Comparison of ENCODE assay signal across 16 cellular contexts in genomic region chr1:3536796-3537195, GRCh38.
DNase-seq lines count a peak whose midpoint lies in the region; TF ChIP-seq lines count a peak whose summit lies in the region.
"Had no signal": no experiment of that assay in that cellular context is flagged by ENCODE, and none has a peak within 500 bp of the region (broad histone marks: within the 10 kb centered on the region; RNA-seq: fewer than 3 reads in every experiment).

No MANE protein-coding gene starts in this region.

- peaks cover 4% of the 10 kb centered on the region for H3K79me1 ChIP-seq in trophoblast cell (ENCODE audit: low read length)

- no peaks in the 10 kb centered on the region for H3K79me2 ChIP-seq in trophoblast cell (ENCODE audit: control insufficient read depth, insufficient read depth, low read length, poor library complexity)

- H2BK5ac ChIP-seq in trophoblast cell (ENCODE audit: low read depth, low read length, poor library complexity), result no peak overlapping the region

- H4K8ac ChIP-seq in trophoblast cell (ENCODE audit: low read depth, low read length), result peak overlapping the region; percentile 21

- peaks cover 97% of the 10 kb centered on the region for H3K4me1 ChIP-seq in BLaER1
- H3K4me1 ChIP-seq in ascending aorta, result peaks cover 24 to 36% of the 10 kb centered on the region in 2 donors
- peaks cover 13% of the 10 kb centered on the region in 2 experiments for H3K4me1 ChIP-seq in trophoblast cell (ENCODE audit: control insufficient read depth in 1 of 2, insufficient read depth in 2 of 2, low read length in 2 of 2)

- peak overlapping the region; percentile 48 for H2BK12ac ChIP-seq in trophoblast cell (ENCODE audit: low read length)

- no CpG with 5 or more reads among the region's 10 CpGs for WGBS in trophoblast cell (ENCODE audit: extremely low coverage, insufficient coverage, insufficient read length)

- intact Hi-C loops in ascending aorta (cut with DNase I), result no loop called here

- H3K27me3 ChIP-seq in BJ (ENCODE audit: control insufficient read depth, insufficient read depth, low read length) (no peaks in the 10 kb centered on the region), BLaER1 (no peaks in the 10 kb centered on the region), ascending aorta (no peaks in the 10 kb centered on the region), trophoblast cell (ENCODE audit: insufficient read depth, low read length) (no peaks in the 10 kb centered on the region)

- no peaks in the 10 kb centered on the region for H3K9me3 ChIP-seq in BLaER1
- H3K9me3 ChIP-seq in ascending aorta, result no peaks in the 10 kb centered on the region
- H3K9me3 ChIP-seq in trophoblast cell (ENCODE audit: insufficient read depth, low read depth, low read length), result peaks cover 3% of the 10 kb centered on the region
- H3K9me3 ChIP-seq: Caco-2 had no signal

- TF ChIP-seq CTCF in BJ (IDR thresholded peaks at IDR 0.05; ENCODE audit: insufficient read depth, low read depth, low read length) (0 out of 2 replicates have a peak, but pooled peaks have one; percentile 12), ascending aorta (IDR thresholded peaks at IDR 0.05) (no peak)

- POLR2A ChIA-PET in BJ (lab: Charles Lee), result no interaction called here

- peak overlapping the region; percentile 57 for H3K18ac ChIP-seq in trophoblast cell (ENCODE audit: low read length)

- peak overlapping the region; percentile 21 for H3K4ac ChIP-seq in trophoblast cell (ENCODE audit: low read depth, low read length)

- H3K4me3 ChIP-seq in BJ (ENCODE audit: low read depth, low read length), result no peak overlapping the region
- no peak overlapping the region for H3K4me3 ChIP-seq in BLaER1
- no peak overlapping the region for H3K4me3 ChIP-seq in ascending aorta
- peak overlapping the region; percentile 16 for H3K4me3 ChIP-seq in trophoblast cell (ENCODE audit: low read depth, low read length)

- peak overlapping the region; percentile 82 for H3K4me2 ChIP-seq in BLaER1
- H3K4me2 ChIP-seq in trophoblast cell (ENCODE audit: low read length), result no peak overlapping the region

- H2AFZ ChIP-seq in trophoblast cell (ENCODE audit: insufficient read depth, low read length, poor library complexity), result no peak overlapping the region

- DNase-seq in BJ (ENCODE audit: low read depth), result no peak
- no peak for DNase-seq in ascending aorta (ENCODE audit: low spot score in 2 of 2)
- no peak for DNase-seq in trophoblast cell
- DNase-seq in hypothalamus (lab: John Stamatoyannopoulos, UW), result no peak
- DNase-seq in NCI-H2227 (lab: John Stamatoyannopoulos, UW; ENCODE audit: unreplicated experiment), result no peak
- DNase-seq in AG20443 (ENCODE audit: low spot score), result no peak
- DNase-seq: Caco-2; CD4-positive, CD25-positive, alpha-beta regulatory T cell; CD8-positive, alpha-beta T cell; DMS153; DND-41; GOT3; H7; HCEC 1CT had no signal

- CTCF ChIA-PET in BJ (lab: Yijun Ruan, JAX), result interaction anchor here (0.9 to 1.2 kb wide), 2 partner anchors 82 to 84 kb away, joined by 3 read pairs; no protein-coding TSS in a partner anchor

- H4K91ac ChIP-seq in trophoblast cell (ENCODE audit: low read depth, low read length), result peak overlapping the region; percentile 91

- H3K27ac ChIP-seq in BLaER1 (peak overlapping the region; percentile 16; the same call in 1 of the 2 replicates), ascending aorta (peak overlapping the region; percentile 50 to 59), trophoblast cell (ENCODE audit: low read depth, low read length) (no peak overlapping the region)
- H3K27ac ChIP-seq: C4-2B had no signal

- H3K9ac ChIP-seq in BLaER1, result 0 out of 2 replicates have a peak overlapping the region, but pooled peaks have one; percentile 39
- no peak overlapping the region for H3K9ac ChIP-seq in trophoblast cell (ENCODE audit: low read length)

- peak overlapping the region; percentile 37 for H2AK5ac ChIP-seq in trophoblast cell (ENCODE audit: low read length)

- peaks cover 100% of the 10 kb centered on the region for H4K20me1 ChIP-seq in BLaER1

- peak overlapping the region; percentile 56 for H2BK120ac ChIP-seq in trophoblast cell (ENCODE audit: insufficient read depth, low read length, poor library complexity)

- H3K23ac ChIP-seq in trophoblast cell (ENCODE audit: low read length), result no peak overlapping the region

- H4K12ac ChIP-seq in trophoblast cell (ENCODE audit: low read depth, low read length), result no peak overlapping the region

- H3K14ac ChIP-seq in trophoblast cell (ENCODE audit: low read length), result peak overlapping the region; percentile 16

- H3K36me3 ChIP-seq in BJ (ENCODE audit: control insufficient read depth, insufficient read depth, low read length) (no peaks in the 10 kb centered on the region), BLaER1 (no peaks in the 10 kb centered on the region), ascending aorta (no peaks in the 10 kb centered on the region), trophoblast cell (ENCODE audit: control insufficient read depth in 1 of 2, insufficient read depth in 2 of 2, low read length in 2 of 2) (no peaks in the 10 kb centered on the region)
